9 cellular contexts compared by ENCODE assay signal in genomic region chr5:180873628-180874520, GRCh38. TPM values are rescaled to one million over a fixed set of nuclear protein-coding genes. Genes with fewer than 3 reads are reported as not detected.
A peak's percentile ranks its signal among the peaks of the same experiment; 100 is the strongest.
DNase-seq lines count a peak whose midpoint lies in the region; ATAC-seq and TF ChIP-seq lines count a peak whose summit lies in the region.
"Had no signal": no experiment of that assay in that cellular context is flagged by ENCODE, and none has a peak within 500 bp of the region (broad histone marks: within the 10 kb centered on the region; RNA-seq: fewer than 3 reads in every experiment).

No MANE protein-coding gene starts in this region.

- H3K4me1 ChIP-seq in IMR-90 (ENCODE audit: control insufficient read depth, insufficient read depth, low read length) (no peaks in the 10 kb centered on the region), mucosa of descending colon (ENCODE audit: low read depth) (peaks cover 4% of the 10 kb centered on the region)

- peak overlapping the region; percentile 85 for H3K27ac Mint-ChIP-seq in activated CD4-positive, alpha-beta memory T cell treated with anti-CD3 and anti-CD28 coated beads, Interleukin-2, amount 10 ng/mL, durations not matched to agents 7 days and 5 days

- no peak overlapping the region for H3K4ac ChIP-seq in IMR-90 (ENCODE audit: low read depth, low read length)

- H3K18ac ChIP-seq in IMR-90 (ENCODE audit: low read depth, low read length), result no peak overlapping the region

- H2BK120ac ChIP-seq in IMR-90 (ENCODE audit: low read depth, low read length), result no peak overlapping the region

- no peaks in the 10 kb centered on the region for H3K36me3 ChIP-seq in IMR-90 (ENCODE audit: control insufficient read depth, insufficient read depth, low read length)
- H3K36me3 ChIP-seq in mucosa of descending colon (ENCODE audit: low read depth), result no peaks in the 10 kb centered on the region

- intact Hi-C loops in IMR-90 (cut with micrococcal nuclease) (no loop called here), mucosa of descending colon (cut with DNase I, micrococcal nuclease) (no loop called here)

- H3K4me3 Mint-ChIP-seq in activated CD4-positive, alpha-beta memory T cell treated with anti-CD3 and anti-CD28 coated beads, Interleukin-2, amount 10 ng/mL, durations not matched to agents 7 days and 5 days, result no peak overlapping the region

- no peak overlapping the region for H4K91ac ChIP-seq in IMR-90 (ENCODE audit: insufficient read depth, low read depth, low read length)

- H3K9me3 ChIP-seq in IMR-90 (ENCODE audit: control insufficient read depth, insufficient read depth, low read length) (no peaks in the 10 kb centered on the region; the same call in 1 of the 2 replicates), mucosa of descending colon (no peaks in the 10 kb centered on the region)

- H2AK9ac ChIP-seq in IMR-90 (replicated peaks; ENCODE audit: low read depth, low read length, poor library complexity), result no peak overlapping the region

- H3K36me3 Mint-ChIP-seq in activated CD4-positive, alpha-beta memory T cell treated with anti-CD3 and anti-CD28 coated beads, Interleukin-2, amount 10 ng/mL, durations not matched to agents 7 days and 5 days (ENCODE audit: low read depth), result no peaks in the 10 kb centered on the region

- in situ Hi-C loops in IMR-90 (cut with MboI; ENCODE audit: low sequenced_read_pairs), result loop anchor here (10.0 kb wide), 1 partner anchor 281 kb away; no protein-coding TSS in a partner anchor

- H3K9me1 ChIP-seq in IMR-90 (ENCODE audit: insufficient read depth, low read length), result no peaks in the 10 kb centered on the region

- H3K9me3 Mint-ChIP-seq in activated CD4-positive, alpha-beta memory T cell treated with anti-CD3 and anti-CD28 coated beads, Interleukin-2, amount 10 ng/mL, durations not matched to agents 7 days and 5 days, result no peaks in the 10 kb centered on the region

- CTCF ChIA-PET in IMR-90 (lab: Yijun Ruan, JAX), result no interaction called here
- CTCF ChIA-PET in activated CD4-positive, alpha-beta memory T cell treated with anti-CD3 and anti-CD28 coated beads, Interleukin-2, amount 10 ng/mL, durations not matched to agents 7 days and 5 days (lab: Charles Lee), result interaction anchor here (0.7 to 1.6 kb wide), 2 partner anchors 71 to 87 kb away, joined by 3 read pairs; no protein-coding TSS in a partner anchor

- H4K20me1 ChIP-seq in IMR-90 (ENCODE audit: insufficient read depth, low read length), result no peaks in the 10 kb centered on the region

- no peak overlapping the region for H2BK15ac ChIP-seq in IMR-90 (ENCODE audit: low read depth, low read length)

- POLR2A ChIA-PET in IMR-90 (lab: Charles Lee; ENCODE audit: unreplicated experiment), result no interaction called here
- POLR2A ChIA-PET in activated CD4-positive, alpha-beta memory T cell treated with anti-CD3 and anti-CD28 coated beads, Interleukin-2, amount 10 ng/mL, durations not matched to agents 7 days and 5 days (lab: Charles Lee), result interaction anchor here (1.4 kb wide), 1 partner anchor 43 kb away, joined by 6 read pairs; no protein-coding TSS in a partner anchor

- ATAC-seq in IMR-90 (ENCODE audit: low read depth) (no peak), mucosa of descending colon (peak; percentile 78), GM18502 (IDR thresholded peaks at IDR 0.05; ENCODE audit: poor library complexity, unreplicated experiment) (no peak)

- BruUV-seq in IMR-90 (replicated peaks; lab: Mats Ljungman, UMichigan), result no TSS peak

- H2BK5ac ChIP-seq in IMR-90 (ENCODE audit: low read depth, low read length, poor library complexity, severe bottlenecking), result no peak overlapping the region

- peaks cover 19% of the 10 kb centered on the region for H3K4me1 Mint-ChIP-seq in activated CD4-positive, alpha-beta memory T cell treated with anti-CD3 and anti-CD28 coated beads, Interleukin-2, amount 10 ng/mL, durations not matched to agents 7 days and 5 days

- no peak for TF ChIP-seq RAD21 in IMR-90 (IDR thresholded peaks at IDR 0.05; ENCODE audit: low read length)

- H2AK5ac ChIP-seq in IMR-90 (ENCODE audit: low read depth, low read length), result no peak overlapping the region

- H3K9ac ChIP-seq in IMR-90 (ENCODE audit: low read depth, low read length), result no peak overlapping the region

- H4K5ac ChIP-seq in IMR-90 (ENCODE audit: low read depth, low read length), result no peak overlapping the region

- no peak overlapping the region for H3K23ac ChIP-seq in IMR-90 (ENCODE audit: low read depth, low read length)

- no peak for TF ChIP-seq POLR2A in IMR-90 (IDR thresholded peaks at IDR 0.05; ENCODE audit: low read depth, low read length)

- H3K4me3 ChIP-seq in IMR-90 (ENCODE audit: insufficient read depth, low read depth, low read length) (no peak overlapping the region), mucosa of descending colon (no peak overlapping the region)

- TF ChIP-seq CTCF in IMR-90 (conservative IDR thresholded peaks at IDR 0.05; ENCODE audit: low read depth, low read length) (no peak), mucosa of descending colon (IDR thresholded peaks at IDR 0.05) (no peak)

- no peak overlapping the region for H4K8ac ChIP-seq in IMR-90 (ENCODE audit: low read depth in 2 of 2, low read length in 2 of 2)

- no peaks in the 10 kb centered on the region for H3K79me1 ChIP-seq in IMR-90 (ENCODE audit: low read depth in 1 of 2, low read length in 2 of 2)

- H3K56ac ChIP-seq in IMR-90 (ENCODE audit: extremely low read depth, insufficient read depth, low read length), result no peak overlapping the region

- 0 out of 2 replicates have a peak, but pooled peaks cover 1% of the 10 kb centered on the region for H3K27me3 ChIP-seq in IMR-90 (ENCODE audit: control insufficient read depth, insufficient read depth, low read length)

- peaks cover 6% of the 10 kb centered on the region for H3K27me3 Mint-ChIP-seq in activated CD4-positive, alpha-beta memory T cell treated with anti-CD3 and anti-CD28 coated beads, Interleukin-2, amount 10 ng/mL, durations not matched to agents 7 days and 5 days

- peak overlapping the region; percentile 33 for H2AFZ ChIP-seq in IMR-90 (replicated peaks; ENCODE audit: low read length, poor library complexity)

- H3K27ac ChIP-seq in IMR-90 (ENCODE audit: insufficient read depth, low read length), result no peak overlapping the region

- 67% methylated on average over 6 of the region's 13 CpGs; no CpG with 5 or more reads in 1 of the 2 experiments for WGBS in IMR-90 (ENCODE audit: extremely low coverage in 2 of 2, insufficient read length in 1 of 2), 2 experiments

- H3K4me2 ChIP-seq in IMR-90 (ENCODE audit: low read depth, low read length), result no peak overlapping the region

- dilution Hi-C loops in IMR-90 (cut with HindIII; ENCODE audit: low sequenced_read_pairs, unreplicated experiment), result no loop called here

- H2BK20ac ChIP-seq in IMR-90 (ENCODE audit: low read depth, low read length), result no peak overlapping the region

- DNase-seq in GDM1 (lab: John Stamatoyannopoulos, UW), result peak; percentile 58
- peak; percentile 23 for DNase-seq in IMR-90
- DNase-seq in activated CD4-positive, alpha-beta memory T cell treated with anti-CD3 and anti-CD28 coated beads, Interleukin-2, amount 10 ng/mL, durations not matched to agents 7 days and 5 days, result peak; percentile 50
- DNase-seq in mucosa of descending colon, result peak in 2 of 3 donors; percentile 61 to 67
- no peak for DNase-seq in putamen (ENCODE audit: low spot score)
- no peak for DNase-seq in activated gamma-delta T cell treated with Interleukin-2 at 50 U/mL for 16 hours
- no peak for DNase-seq in NCI-H526 (lab: John Stamatoyannopoulos, UW)
- DNase-seq: caudate nucleus had no signal

- H3K14ac ChIP-seq in IMR-90 (replicated peaks; ENCODE audit: low read depth, low read length), result no peak overlapping the region

TF ChIP-seq in IMR-90, 13 proteins besides CTCF, POLR2A, EP300 and RAD21:
- TF ChIP-seq FOS (IDR thresholded peaks at IDR 0.05; ENCODE audit: low read depth, low read length), result no peak
- TF ChIP-seq MAFK (IDR thresholded peaks at IDR 0.05; ENCODE audit: low read depth, low read length), result peak; percentile 96
TF ChIP-seq in IMR-90: peak in this region for 1.

RNA-seq across cellular contexts. Expression of gene ZFP62, which starts 12.8 kb away (rescaled TPM):
- 20.3 and 29.7 TPM in 2 replicates for total RNA-seq in IMR-90 (2012; rRNA removed)
- 5.4 and 8.2 TPM in 2 replicates for polyA plus RNA-seq in IMR-90 (2012; rRNA removed)
- 0.59 and 1.5 TPM in 2 replicates for polyA plus RNA-seq in IMR-90 (2012; cell fraction: cytosol; rRNA removed)
- polyA plus RNA-seq in IMR-90 (2012; cell fraction: nucleus; rRNA removed; ENCODE audit: low replicate concordance), result 2.2 and 19.6 TPM in 2 replicates
- total RNA-seq in activated CD4-positive, alpha-beta memory T cell treated with anti-CD3 and anti-CD28 coated beads, Interleukin-2, amount 10 ng/mL, durations not matched to agents 7 days and 5 days, result 10 to 100 TPM; 19.4 to 20.0 TPM
- 10 to 100 TPM; 37.3 to 41.5 (median 40.2) TPM for total RNA-seq in mucosa of descending colon

RNA-seq across cellular contexts. Expression of gene BTNL8, which starts 25.1 kb away (rescaled TPM):
- total RNA-seq in IMR-90 (2012; rRNA removed), result not detected in 2 replicates
- polyA plus RNA-seq in IMR-90 (2012; rRNA removed), result not detected in 2 replicates
- not detected in 2 replicates for polyA plus RNA-seq in IMR-90 (2012; cell fraction: cytosol; rRNA removed)
- not detected in 2 replicates for polyA plus RNA-seq in IMR-90 (2012; cell fraction: nucleus; rRNA removed; ENCODE audit: low replicate concordance)
- total RNA-seq in activated CD4-positive, alpha-beta memory T cell treated with anti-CD3 and anti-CD28 coated beads, Interleukin-2, amount 10 ng/mL, durations not matched to agents 7 days and 5 days, result not detected
- total RNA-seq in mucosa of descending colon, result 10 to 100 TPM; 39.2 to 82.2 (median 63.5) TPM

Comparison
In these comparisons a context has a peak if more than half of its experiments do, and no peak if none do; other contexts are left out.
1. DNase-seq: peak in GDM1 (single experiment), IMR-90 (single experiment), activated CD4-positive, alpha-beta memory T cell treated with anti-CD3 and anti-CD28 coated beads, Interleukin-2, amount 10 ng/mL, durations not matched to agents 7 days and 5 days (single experiment) and mucosa of descending colon (2 of 3); none in putamen (single experiment), activated gamma-delta T cell treated with Interleukin-2 at 50 U/mL for 16 hours (single experiment) and NCI-H526 (0 of 2).
2. RNA of gene BTNL8, which starts 25.1 kb away (total RNA-seq): 39.2 to 82.2 TPM in mucosa of descending colon; not detected in activated CD4-positive, alpha-beta memory T cell treated with anti-CD3 and anti-CD28 coated beads, Interleukin-2, amount 10 ng/mL, durations not matched to agents 7 days and 5 days and not detected in IMR-90; every median in the first group is over 10 times any median in the second.